ENCODE assay signal across 24 cellular contexts in genomic region chr2:118580107-118580506, GRCh38.
"Had no signal": no experiment of that assay in that cellular context is flagged by ENCODE, and none has a peak within 500 bp of the region (broad histone marks: within the 10 kb centered on the region; RNA-seq: fewer than 3 reads in every experiment).

No MANE protein-coding gene starts in this region.

- H3K4me3 ChIP-seq: adrenal gland, colonic mucosa, esophagus squamous epithelium had no signal

- H3K27me3 ChIP-seq: adrenal gland, colonic mucosa, esophagus squamous epithelium had no signal

- FAIRE-seq: endometrium, endothelial cell of umbilical vein had no signal

- DNase-seq: activated CD4-positive, alpha-beta memory T cell treated with anti-CD3 and anti-CD28 coated beads, Interleukin-2, amount 10 ng/mL, durations not matched to agents 7 days and 5 days; activated CD4-positive, alpha-beta T cell treated with anti-CD3 and anti-CD28 coated beads for 36 hours; activated CD4-positive, alpha-beta T cell treated with anti-CD3 and anti-CD28 coated beads, Interleukin-2, amount 10 ng/mL, durations not matched to agents 7 days and 5 days; activated CD4-positive, alpha-beta T cell treated with anti-CD3 and anti-CD28 coated beads, Interleukin-2, amount 50 U/mL, for 4 hours; activated CD4-positive, CD25-positive, alpha-beta regulatory T cell; activated CD4-positive, CD25-positive, alpha-beta regulatory T cell treated with anti-CD3 and anti-CD28 coated beads, Interleukin-2, amount 50 U/mL, for 72 hours; activated CD8-positive, alpha-beta memory T cell treated with anti-CD3 and anti-CD28 coated beads for 24 hours; activated effector memory CD4-positive, alpha-beta T cell treated with Interleukin-2 at 50 U/mL for 16 hours; activated naive CD4-positive, alpha-beta T cell treated with anti-CD3 and anti-CD28 coated beads for 36 hours; activated naive CD8-positive, alpha-beta T cell treated with anti-CD3 and anti-CD28 coated beads for 36 hours; activated naive CD8-positive, alpha-beta T cell treated with anti-CD3 and anti-CD28 coated beads, Interleukin-2, amount 50 U/mL, for 24 hours; activated T-cell treated with anti-CD3 and anti-CD28 coated beads, Interleukin-2, amount 50 U/mL, for 4 hours; adrenal gland; amygdala; aorta; caudate nucleus; colonic mucosa; effector CD8-positive, alpha-beta T cell; esophagus squamous epithelium; foreskin melanocyte; T-helper 2 cell had no signal

- H3K4me1 ChIP-seq: adrenal gland, colonic mucosa, esophagus squamous epithelium had no signal

- H3K9me3 ChIP-seq: adrenal gland, colonic mucosa, esophagus squamous epithelium had no signal

- H3K36me3 ChIP-seq: adrenal gland, colonic mucosa, esophagus squamous epithelium had no signal

- H3K27ac ChIP-seq: adrenal gland, colonic mucosa, epithelial cell of prostate, esophagus squamous epithelium had no signal
